Comparison of ENCODE assay signal across 9 cellular contexts in the genomic region with DNA sequence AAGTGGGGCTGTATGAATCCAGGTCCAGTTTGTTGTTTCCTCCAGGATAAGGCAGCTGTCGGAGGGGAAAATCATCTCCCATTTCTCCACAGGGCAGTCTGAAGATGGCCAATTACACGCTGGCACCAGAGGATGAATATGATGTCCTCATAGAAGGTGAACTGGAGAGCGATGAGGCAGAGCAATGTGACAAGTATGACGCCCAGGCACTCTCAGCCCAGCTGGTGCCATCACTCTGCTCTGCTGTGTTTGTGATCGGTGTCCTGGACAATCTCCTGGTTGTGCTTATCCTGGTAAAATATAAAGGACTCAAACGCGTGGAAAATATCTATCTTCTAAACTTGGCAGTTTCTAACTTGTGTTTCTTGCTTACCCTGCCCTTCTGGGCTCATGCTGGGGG. TPM values are rescaled to one million over a fixed set of nuclear protein-coding genes. Genes with fewer than 3 reads are reported as not detected.
DNase-seq lines count a peak whose midpoint lies in the region; ATAC-seq and TF ChIP-seq lines count a peak whose summit lies in the region.
"Had no signal": no experiment of that assay in that cellular context is flagged by ENCODE, and none has a peak within 500 bp of the region (broad histone marks: within the 10 kb centered on the region; RNA-seq: fewer than 3 reads in every experiment).

No MANE protein-coding gene starts in this region.

- TF ChIP-seq CTCF in VCaP (conservative IDR thresholded peaks at IDR 0.05): no peak

- H3K27ac ChIP-seq in VCaP (peak overlapping the region; percentile 8; the same call in 1 of the 2 replicates), skin epidermis (peak overlapping the region in 16 of 21 experiments; percentile 37 to 94 (median 72))

- peak; percentile 55 to 75 for ATAC-seq in left cardiac atrium
- no peak for ATAC-seq in HG02981 (IDR thresholded peaks at IDR 0.05; ENCODE audit: unreplicated experiment)
- no peak for ATAC-seq in GM21360 (IDR thresholded peaks at IDR 0.05; ENCODE audit: unreplicated experiment)

- peak overlapping the region; percentile 58 for H3K4me3 ChIP-seq in Jurkat, Clone E6-1 (ENCODE audit: low read length)
- peak overlapping the region in 4 of 7 experiments; percentile 14 to 25 (median 22) for H3K4me3 ChIP-seq in skin epidermis

- intact Hi-C loops in left cardiac atrium (cut with DNase I): no loop called here

- no peak for DNase-seq in Jurkat, Clone E6-1 (ENCODE audit: low read depth, low spot score)
- DNase-seq in left cardiac atrium (no peak), mucosa of gallbladder (ENCODE audit: low spot score) (no peak)
- DNase-seq: H7, NCI-H1417 treated with DMSO at 0.1 percent for 48 hours had no signal

RNA-seq across cellular contexts. Expression of a gene that starts 0.9 kb away (rescaled TPM):
- polyA plus RNA-seq in Jurkat, Clone E6-1 (2012; ENCODE audit: insufficient read depth, insufficient read length): 3.6 TPM
- total RNA-seq in left cardiac atrium (1 to 10 TPM; 2.1 to 3.1 TPM), mucosa of gallbladder (9.1 TPM)
- total RNA-seq: H7 had no signal

RNA-seq across cellular contexts. Expression of a gene that starts 37.2 kb away (rescaled TPM):
- polyA plus RNA-seq in Jurkat, Clone E6-1 (2012; ENCODE audit: insufficient read depth, insufficient read length): not detected
- 1 to 10 TPM; 1.4 to 2.2 TPM for total RNA-seq in left cardiac atrium
- total RNA-seq in mucosa of gallbladder: 3.9 TPM
- total RNA-seq: H7 had no signal

RNA-seq across cellular contexts. Expression of a gene that starts 54.1 kb away (rescaled TPM):
- 0.70 TPM for polyA plus RNA-seq in Jurkat, Clone E6-1 (2012; ENCODE audit: insufficient read depth, insufficient read length)
- total RNA-seq in left cardiac atrium (1 to 10 TPM; 1.9 to 3.9 TPM), mucosa of gallbladder (4.1 TPM)
- total RNA-seq: H7 had no signal

RNA-seq across cellular contexts. Expression of a gene that starts 56.7 kb away (rescaled TPM):
- polyA plus RNA-seq in Jurkat, Clone E6-1 (2012; ENCODE audit: insufficient read depth, insufficient read length): not detected
- 1 to 10 TPM; 2.9 to 3.1 TPM for total RNA-seq in left cardiac atrium
- 0.83 TPM for total RNA-seq in mucosa of gallbladder
- total RNA-seq: H7 had no signal

Comparison
In these comparisons a context has a peak if more than half of its experiments do, and no peak if none do; other contexts are left out.
1. ATAC-seq: peak in left cardiac atrium (2 of 2); none in HG02981 (single experiment) and GM21360 (single experiment).